Comparison of ENCODE assay signal across 7 cellular contexts in genomic region chr12:27132118-27132517, GRCh38. TPM values are rescaled to one million over a fixed set of nuclear protein-coding genes. Genes with fewer than 3 reads are reported as not detected.
"Had no signal": no experiment of that assay in that cellular context is flagged by ENCODE, and none has a peak within 500 bp of the region (broad histone marks: within the 10 kb centered on the region; RNA-seq: fewer than 3 reads in every experiment).

No MANE protein-coding gene starts in this region.

RNA-seq across cellular contexts. Expression of gene C12orf71, which starts 49.7 kb away (rescaled TPM):
- polyA plus RNA-seq: endothelial cell of umbilical vein, esophagus, fibroblast of lung, foreskin keratinocyte, heart left ventricle, heart right ventricle, hepatocyte had no signal
